ENCODE assay signal across 16 cellular contexts in genomic region chr13:100301418-100301817, GRCh38.
A peak's percentile ranks its signal among the peaks of the same experiment; 100 is the strongest.
DNase-seq lines count a peak whose midpoint lies in the region; TF ChIP-seq lines count a peak whose summit lies in the region.
"Had no signal": no experiment of that assay in that cellular context is flagged by ENCODE, and none has a peak within 500 bp of the region (broad histone marks: within the 10 kb centered on the region; RNA-seq: fewer than 3 reads in every experiment).

No MANE protein-coding gene starts in this region.

- H3K4me3 ChIP-seq in epithelial cell of esophagus (ENCODE audit: low read length) = no peak overlapping the region
- H3K4me3 ChIP-seq: breast epithelium, lung had no signal

- TF ChIP-seq CTCF in epithelial cell of esophagus (IDR thresholded peaks at IDR 0.05; ENCODE audit: insufficient read depth, low read depth, low read length, missing control alignments) = no peak

- peak; percentile 40 for DNase-seq in D341Med (ENCODE audit: low spot score)
- DNase-seq in NCI-H128 (lab: John Stamatoyannopoulos, UW; ENCODE audit: unreplicated experiment) = peak; percentile 11
- DNase-seq in NCI-H82 (lab: John Stamatoyannopoulos, UW) = peak; percentile 78
- peak; percentile 4 for DNase-seq in epithelial cell of esophagus (ENCODE audit: low read depth)
- no peak for DNase-seq in dedifferentiated amniotic fluid mesenchymal stem cell (ENCODE audit: extremely low spot score)
- no peak for DNase-seq in cortex of kidney (lab: John Stamatoyannopoulos, UW)
- DNase-seq in globus pallidus (ENCODE audit: low spot score) = no peak
- DNase-seq in nucleus accumbens (lab: John Stamatoyannopoulos, UW) = no peak
- DNase-seq: activated CD4-positive, alpha-beta T cell treated with anti-CD3 and anti-CD28 coated beads, Interleukin-2, amount 50 U/mL, for 4 hours; EL; erythroblast; hippocampal formation; PC-3; T-helper 17 cell had no signal

Comparison
In these comparisons a context has a peak if more than half of its experiments do, and no peak if none do; other contexts are left out.
1. DNase-seq: peak in D341Med (single experiment), NCI-H128 (single experiment), NCI-H82 (single experiment) and epithelial cell of esophagus (single experiment); none in dedifferentiated amniotic fluid mesenchymal stem cell (single experiment), cortex of kidney (single experiment), globus pallidus (single experiment) and nucleus accumbens (0 of 56).